Comparison of ENCODE assay signal across 9 cellular contexts in genomic region chr4:26342328-26343040, GRCh38. TPM values are rescaled to one million over a fixed set of nuclear protein-coding genes. Genes with fewer than 3 reads are reported as not detected.
DNase-seq lines count a peak whose midpoint lies in the region; ATAC-seq and TF ChIP-seq lines count a peak whose summit lies in the region.
"Had no signal": no experiment of that assay in that cellular context is flagged by ENCODE, and none has a peak within 500 bp of the region (broad histone marks: within the 10 kb centered on the region; RNA-seq: fewer than 3 reads in every experiment).

No MANE protein-coding gene starts in this region.

- no peaks in the 10 kb centered on the region for H3K9me3 Mint-ChIP-seq in activated naive CD4-positive, alpha-beta T cell treated with anti-CD3 and anti-CD28 coated beads, Interleukin-2, amount 50 U/mL, for 72 hours
- no peaks in the 10 kb centered on the region for H3K9me3 Mint-ChIP-seq in type B pancreatic cell

- H3K27ac Mint-ChIP-seq in activated naive CD4-positive, alpha-beta T cell treated with anti-CD3 and anti-CD28 coated beads, Interleukin-2, amount 50 U/mL, for 72 hours: no peak overlapping the region
- peak overlapping the region; percentile 24 for H3K27ac Mint-ChIP-seq in T-helper 17 cell
- peak overlapping the region; percentile 85 for H3K27ac Mint-ChIP-seq in type B pancreatic cell

- H3K36me3 Mint-ChIP-seq in activated naive CD4-positive, alpha-beta T cell treated with anti-CD3 and anti-CD28 coated beads, Interleukin-2, amount 50 U/mL, for 72 hours: peaks cover 0 to 18% of the 10 kb centered on the region in 2 donors
- H3K36me3 Mint-ChIP-seq in T-helper 17 cell (ENCODE audit: low read depth) (peaks cover 4% of the 10 kb centered on the region), type B pancreatic cell (peaks cover 7% of the 10 kb centered on the region)

- TF ChIP-seq CTCF in type B pancreatic cell (conservative IDR thresholded peaks at IDR 0.05): no peak

- H3K4me1 Mint-ChIP-seq in T-helper 17 cell (peaks cover 52% of the 10 kb centered on the region), type B pancreatic cell (ENCODE audit: unreplicated experiment) (peaks cover 34% of the 10 kb centered on the region)

- peak; percentile 78 to 83 for ATAC-seq in activated naive CD4-positive, alpha-beta T cell treated with anti-CD3 and anti-CD28 coated beads, Interleukin-2, amount 50 U/mL, for 72 hours
- ATAC-seq in T-helper 17 cell (no peak), HG03565 (IDR thresholded peaks at IDR 0.05; ENCODE audit: unreplicated experiment) (no peak), HG02759 (IDR thresholded peaks at IDR 0.05; ENCODE audit: unreplicated experiment) (no peak)

- no peak for DNase-seq in activated naive CD4-positive, alpha-beta T cell treated with anti-CD3 and anti-CD28 coated beads, Interleukin-2, amount 50 U/mL, for 72 hours (ENCODE audit: low spot score in 2 of 2)
- DNase-seq in activated naive CD4-positive, alpha-beta T cell (lab: John Stamatoyannopoulos, UW): no peak
- DNase-seq in T-helper 17 cell: no peak
- peak; percentile 87 for DNase-seq in hepatic stellate cell (ENCODE audit: low spot score)
- no peak for DNase-seq in type B pancreatic cell (ENCODE audit: extremely low spot score, unreplicated experiment)
- no peak for DNase-seq in NOMO-1 treated with dmso at 0.1 percent for 144 hours (lab: John Stamatoyannopoulos, UW; ENCODE audit: unreplicated experiment)
- DNase-seq: NCI-H187 treated with DMSO at 0.1 percent for 48 hours had no signal

- no peaks in the 10 kb centered on the region for H3K27me3 Mint-ChIP-seq in T-helper 17 cell
- no peaks in the 10 kb centered on the region for H3K27me3 Mint-ChIP-seq in type B pancreatic cell

- H3K4me3 Mint-ChIP-seq in T-helper 17 cell: no peak overlapping the region
- peak overlapping the region; percentile 23 for H3K4me3 Mint-ChIP-seq in type B pancreatic cell

- no peaks in the 10 kb centered on the region for H3K9me3 ChIP-seq in T-helper 17 cell (ENCODE audit: control insufficient read depth, low read length, poor library complexity, severe bottlenecking)

RNA-seq across cellular contexts. Expression of gene RBPJ, which starts 21.7 kb away (rescaled TPM):
- 100 to 1,000 TPM; 175 to 356 TPM for total RNA-seq in activated naive CD4-positive, alpha-beta T cell treated with anti-CD3 and anti-CD28 coated beads, Interleukin-2, amount 50 U/mL, for 72 hours
- total RNA-seq in T-helper 17 cell: 10 to 100 TPM; 77.9 to 88.3 TPM
- 61.5 and 95.4 TPM in 2 replicates for total RNA-seq in type B pancreatic cell (ENCODE audit: low replicate concordance)

Comparison
In these comparisons a context has a peak if more than half of its experiments do, and no peak if none do; other contexts are left out.
1. ATAC-seq: peak in activated naive CD4-positive, alpha-beta T cell treated with anti-CD3 and anti-CD28 coated beads, Interleukin-2, amount 50 U/mL, for 72 hours (2 of 2); none in T-helper 17 cell (single experiment), HG03565 (single experiment) and HG02759 (single experiment).
2. H3K27ac Mint-ChIP-seq: peak in T-helper 17 cell (single experiment) and type B pancreatic cell (single experiment); none in activated naive CD4-positive, alpha-beta T cell treated with anti-CD3 and anti-CD28 coated beads, Interleukin-2, amount 50 U/mL, for 72 hours (0 of 2).